Comparison of ENCODE assay signal across 1 cellular context in the genomic region with DNA sequence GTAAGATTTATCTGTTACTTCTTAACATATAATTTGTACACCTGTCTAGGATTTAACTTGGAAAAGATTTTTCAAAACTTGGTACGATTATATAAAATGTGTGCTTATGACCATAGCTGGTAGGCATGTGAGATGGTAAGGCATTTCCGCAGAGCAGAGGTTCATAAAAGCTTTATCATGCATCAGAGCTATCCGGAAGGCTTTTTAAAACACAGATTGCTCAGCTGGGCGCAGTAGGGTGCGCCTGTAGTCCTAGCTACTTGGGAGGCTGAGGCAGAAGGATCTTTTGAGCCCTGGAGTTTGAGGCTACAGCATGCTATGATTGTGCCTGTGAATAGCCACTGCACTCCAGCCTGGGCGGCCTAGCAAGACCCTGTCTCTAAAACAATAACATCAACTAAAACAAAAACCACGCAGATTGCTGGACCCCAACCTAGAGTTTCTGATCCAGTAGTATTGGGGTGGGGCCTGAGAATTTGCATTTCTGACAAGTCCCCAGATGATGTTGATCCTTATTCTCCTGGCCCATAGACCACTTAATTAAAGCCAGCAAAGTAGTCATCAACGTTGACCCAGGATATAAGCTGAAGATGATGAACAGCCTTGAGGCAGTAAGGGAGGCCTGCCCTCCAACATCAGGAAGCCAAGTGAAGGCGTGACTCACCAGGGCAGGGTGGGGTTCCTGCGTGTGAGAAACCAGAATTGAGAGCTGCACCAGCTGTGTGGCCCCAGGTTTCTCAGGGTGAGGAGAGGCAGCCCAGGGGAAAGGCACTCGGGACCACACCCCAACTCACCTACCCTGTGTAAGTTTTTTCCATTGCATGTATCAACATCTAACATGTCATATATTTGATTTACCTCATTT.
TF ChIP-seq lines count a peak whose summit lies in the region.

No MANE protein-coding gene starts in this region.

TF ChIP-seq in K562, 482 proteins besides CTCF, POLR2A, EP300 and RAD21 (continued from another document):
- TF ChIP-seq, protein P1, sequence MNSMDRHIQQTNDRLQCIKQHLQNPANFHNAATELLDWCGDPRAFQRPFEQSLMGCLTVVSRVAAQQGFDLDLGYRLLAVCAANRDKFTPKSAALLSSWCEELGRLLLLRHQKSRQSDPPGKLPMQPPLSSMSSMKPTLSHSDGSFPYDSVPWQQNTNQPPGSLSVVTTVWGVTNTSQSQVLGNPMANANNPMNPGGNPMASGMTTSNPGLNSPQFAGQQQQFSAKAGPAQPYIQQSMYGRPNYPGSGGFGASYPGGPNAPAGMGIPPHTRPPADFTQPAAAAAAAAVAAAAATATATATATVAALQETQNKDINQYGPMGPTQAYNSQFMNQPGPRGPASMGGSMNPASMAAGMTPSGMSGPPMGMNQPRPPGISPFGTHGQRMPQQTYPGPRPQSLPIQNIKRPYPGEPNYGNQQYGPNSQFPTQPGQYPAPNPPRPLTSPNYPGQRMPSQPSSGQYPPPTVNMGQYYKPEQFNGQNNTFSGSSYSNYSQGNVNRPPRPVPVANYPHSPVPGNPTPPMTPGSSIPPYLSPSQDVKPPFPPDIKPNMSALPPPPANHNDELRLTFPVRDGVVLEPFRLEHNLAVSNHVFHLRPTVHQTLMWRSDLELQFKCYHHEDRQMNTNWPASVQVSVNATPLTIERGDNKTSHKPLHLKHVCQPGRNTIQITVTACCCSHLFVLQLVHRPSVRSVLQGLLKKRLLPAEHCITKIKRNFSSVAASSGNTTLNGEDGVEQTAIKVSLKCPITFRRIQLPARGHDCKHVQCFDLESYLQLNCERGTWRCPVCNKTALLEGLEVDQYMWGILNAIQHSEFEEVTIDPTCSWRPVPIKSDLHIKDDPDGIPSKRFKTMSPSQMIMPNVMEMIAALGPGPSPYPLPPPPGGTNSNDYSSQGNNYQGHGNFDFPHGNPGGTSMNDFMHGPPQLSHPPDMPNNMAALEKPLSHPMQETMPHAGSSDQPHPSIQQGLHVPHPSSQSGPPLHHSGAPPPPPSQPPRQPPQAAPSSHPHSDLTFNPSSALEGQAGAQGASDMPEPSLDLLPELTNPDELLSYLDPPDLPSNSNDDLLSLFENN (IDR thresholded peaks at IDR 0.05; ENCODE audit: low read depth in 2 of 2, low read length in 2 of 2) = no peak
- peak; percentile 20; the same call in 1 of the 2 replicates for TF ChIP-seq SMARCA4 (IDR thresholded peaks at IDR 0.05)
- 0 out of 2 replicates have a peak, but pooled peaks have one; percentile 22 for TF ChIP-seq ZFX (CRISPR knock-in tag; IDR thresholded peaks at IDR 0.05)
- peak; percentile 18 for TF ChIP-seq DACH1 (IDR thresholded peaks at IDR 0.05; ENCODE audit: partially characterized antibody)
- no peak for TF ChIP-seq SFPQ (IDR thresholded peaks at IDR 0.05; ENCODE audit: low read depth, low read length)
- TF ChIP-seq TFAP4 (CRISPR knock-in tag; IDR thresholded peaks at IDR 0.05; ENCODE audit: borderline replicate concordance) = peak; percentile 67
- TF ChIP-seq DPF2 (IDR thresholded peaks at IDR 0.05) = 0 out of 2 replicates have a peak, but pooled peaks have one; percentile 25
- no peak for TF ChIP-seq SIX5 (IDR thresholded peaks at IDR 0.05; ENCODE audit: borderline replicate concordance in 1 of 2, insufficient read depth in 1 of 2, low read depth in 1 of 2, low read length in 2 of 2)
- TF ChIP-seq JUN (IDR thresholded peaks at IDR 0.05; ENCODE audit: borderline replicate concordance, low read depth, low read length) = peak; percentile 63; the same call in 1 of the 2 replicates
- no peak for TF ChIP-seq JUN (CRISPR knock-in tag; IDR thresholded peaks at IDR 0.05; ENCODE audit: borderline replicate concordance)
- TF ChIP-seq, protein P2, sequence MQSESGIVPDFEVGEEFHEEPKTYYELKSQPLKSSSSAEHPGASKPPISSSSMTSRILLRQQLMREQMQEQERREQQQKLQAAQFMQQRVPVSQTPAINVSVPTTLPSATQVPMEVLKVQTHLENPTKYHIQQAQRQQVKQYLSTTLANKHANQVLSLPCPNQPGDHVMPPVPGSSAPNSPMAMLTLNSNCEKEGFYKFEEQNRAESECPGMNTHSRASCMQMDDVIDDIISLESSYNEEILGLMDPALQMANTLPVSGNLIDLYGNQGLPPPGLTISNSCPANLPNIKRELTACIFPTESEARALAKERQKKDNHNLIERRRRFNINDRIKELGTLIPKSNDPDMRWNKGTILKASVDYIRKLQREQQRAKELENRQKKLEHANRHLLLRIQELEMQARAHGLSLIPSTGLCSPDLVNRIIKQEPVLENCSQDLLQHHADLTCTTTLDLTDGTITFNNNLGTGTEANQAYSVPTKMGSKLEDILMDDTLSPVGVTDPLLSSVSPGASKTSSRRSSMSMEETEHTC (IDR thresholded peaks at IDR 0.05) = no peak
- TF ChIP-seq FOSL1 (tag; conservative IDR thresholded peaks at IDR 0.05) = peak; percentile 86
- TF ChIP-seq, protein P3, sequence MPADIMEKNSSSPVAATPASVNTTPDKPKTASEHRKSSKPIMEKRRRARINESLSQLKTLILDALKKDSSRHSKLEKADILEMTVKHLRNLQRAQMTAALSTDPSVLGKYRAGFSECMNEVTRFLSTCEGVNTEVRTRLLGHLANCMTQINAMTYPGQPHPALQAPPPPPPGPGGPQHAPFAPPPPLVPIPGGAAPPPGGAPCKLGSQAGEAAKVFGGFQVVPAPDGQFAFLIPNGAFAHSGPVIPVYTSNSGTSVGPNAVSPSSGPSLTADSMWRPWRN (IDR thresholded peaks at IDR 0.05; ENCODE audit: low read depth) = no peak
- no peak for TF ChIP-seq GABPB1 (CRISPR knock-in tag; IDR thresholded peaks at IDR 0.05)
- TF ChIP-seq JUND (IDR thresholded peaks at IDR 0.05; ENCODE audit: borderline replicate concordance, low read depth, low read length) = peak; percentile 90
- TF ChIP-seq JUND (tag; IDR thresholded peaks at IDR 0.05; ENCODE audit: borderline replicate concordance, low read depth, low read length) = peak; percentile 83; the same call in 2 of the 3 replicates
- no peak for TF ChIP-seq CREB1 (IDR thresholded peaks at IDR 0.05)
- peak; percentile 28; the same call in 1 of the 2 replicates for TF ChIP-seq CREB1 (CRISPR knock-in tag; IDR thresholded peaks at IDR 0.05)
- TF ChIP-seq RBFOX2 (IDR thresholded peaks at IDR 0.05; ENCODE audit: low read depth, low read length) = no peak
- no peak for TF ChIP-seq ZNF75A (CRISPR knock-in tag; IDR thresholded peaks at IDR 0.05)
- peak in 1 of 2 experiments; percentile 27; a peak in 1 of 4 replicates for TF ChIP-seq NRF1 (conservative IDR thresholded peaks at IDR 0.05 in 1 of 2, IDR thresholded peaks at IDR 0.05 in 1 of 2)
- no peak for TF ChIP-seq BRD4 (IDR thresholded peaks at IDR 0.05)
- TF ChIP-seq ZNF449 (CRISPR knock-in tag; IDR thresholded peaks at IDR 0.05) = no peak
- peak; percentile 82 for TF ChIP-seq ATF3 (IDR thresholded peaks at IDR 0.05)
- TF ChIP-seq ATF3 (CRISPR knock-in tag; conservative IDR thresholded peaks at IDR 0.05) = no peak
